In genomic region chr14:91175296-91175695, GRCh38 we compare ENCODE assay signal across 22 cellular contexts.
"Had no signal": no experiment of that assay in that cellular context is flagged by ENCODE, and none has a peak within 500 bp of the region (broad histone marks: within the 10 kb centered on the region; RNA-seq: fewer than 3 reads in every experiment).

No MANE protein-coding gene starts in this region.

- DNase-seq: activated B cell treated with CpG ODN at 0.5 μM for 24 hours; activated CD4-positive, alpha-beta T cell treated with anti-CD3 and anti-CD28 coated beads for 4 hours; activated naive CD4-positive, alpha-beta T cell treated with anti-CD3 and anti-CD28 coated beads, Interleukin-2, amount 50 U/mL, for 16 hours; activated T-cell treated with anti-CD3 and anti-CD28 coated beads, Interleukin-2, amount 50 U/mL, for 1 hour; dermis blood vessel endothelial cell; effector CD8-positive, alpha-beta T cell; erythroblast; foreskin keratinocyte; immature natural killer cell; kidney glomerular epithelial cell; left ventricle myocardium inferior; mammary epithelial cell; natural killer cell; spleen; stimulated activated CD4-positive, alpha-beta T cell treated with anti-CD3 and anti-CD28 coated beads, Interleukin-4, amount 100 ng/mL, for 1 hour; stimulated activated naive CD4-positive, alpha-beta T cell treated with Interleukin-2 at 50 U/mL for 16 hours; T-helper 9 cell; upper lobe of left lung had no signal

- H3K9me3 Mint-ChIP-seq: activated B cell treated with CpG ODN at 0.5 μM for 24 hours, immature natural killer cell, mesothelial cell of epicardium, natural killer cell had no signal

- H3K4me3 ChIP-seq: left ventricle myocardium inferior, right atrium auricular region, spleen, upper lobe of left lung had no signal

- H3K36me3 Mint-ChIP-seq: natural killer cell had no signal

- H3K27me3 Mint-ChIP-seq: activated B cell treated with CpG ODN at 0.5 μM for 24 hours, progenitor cell of endocrine pancreas had no signal

- H3K27ac Mint-ChIP-seq: activated B cell treated with CpG ODN at 0.5 μM for 24 hours, mesothelial cell of epicardium, natural killer cell, progenitor cell of endocrine pancreas had no signal

- H3K4me3 Mint-ChIP-seq: activated B cell treated with CpG ODN at 0.5 μM for 24 hours, immature natural killer cell, mesothelial cell of epicardium, natural killer cell had no signal

- ATAC-seq: foreskin keratinocyte, natural killer cell, SK-N-SH treated with all-trans-retinoic acid at 6 μM for 48 hours had no signal
